In genomic region chr19:5312058-5312457, GRCh38 we compare ENCODE assay signal across 3 cellular contexts.
TF ChIP-seq lines count a peak whose summit lies in the region.

No MANE protein-coding gene starts in this region.

TF ChIP-seq in HEK293, 187 proteins besides CTCF, POLR2A, EP300 and RAD21 (continues in another document):
- TF ChIP-seq PRDM4 (tag by site-specific recombination; IDR thresholded peaks at IDR 0.05): no peak
- no peak for TF ChIP-seq HIC1 (tag by site-specific recombination; IDR thresholded peaks at IDR 0.05)
- TF ChIP-seq ZNF266 (tag by site-specific recombination; IDR thresholded peaks at IDR 0.05; ENCODE audit: low read depth): no peak
- TF ChIP-seq ZSCAN23 (tag by site-specific recombination; IDR thresholded peaks at IDR 0.05): no peak
- no peak for TF ChIP-seq ZNF626 (tag by site-specific recombination; IDR thresholded peaks at IDR 0.05)
- peak; percentile 93 for TF ChIP-seq ZNF280D (tag by site-specific recombination; IDR thresholded peaks at IDR 0.05)
- 0 out of 2 replicates have a peak, but pooled peaks have one; percentile 11 for TF ChIP-seq ZNF623 (tag by site-specific recombination; IDR thresholded peaks at IDR 0.05)
- TF ChIP-seq ZNF324 (tag by site-specific recombination; IDR thresholded peaks at IDR 0.05): no peak
- TF ChIP-seq SP3 (tag by site-specific recombination; IDR thresholded peaks at IDR 0.05): no peak
- no peak for TF ChIP-seq ZNF548 (tag by site-specific recombination; IDR thresholded peaks at IDR 0.05)

TF ChIP-seq in WTC11, 78 proteins besides CTCF, POLR2A, EP300 and RAD21 (continued from another document):
- peak; percentile 82 for TF ChIP-seq GTF2I (CRISPR knock-in tag; conservative IDR thresholded peaks at IDR 0.05)
TF ChIP-seq in WTC11: peak in this region for 1.

TF ChIP-seq in H1, 55 proteins besides CTCF, POLR2A, EP300 and RAD21 (continued from another document):
- TF ChIP-seq GABPA (IDR thresholded peaks at IDR 0.05; ENCODE audit: borderline replicate concordance, insufficient read depth, low read length): no peak
- TF ChIP-seq HDAC2 (IDR thresholded peaks at IDR 0.05; ENCODE audit: borderline replicate concordance in 1 of 2, low read depth in 2 of 2, low read length in 2 of 2): 0 out of 4 replicates have a peak, but pooled peaks of 1 of the 2 experiments have one; percentile 36
- no peak for TF ChIP-seq YY1 (IDR thresholded peaks at IDR 0.05; ENCODE audit: low read depth, low read length)
- TF ChIP-seq SIX5 (IDR thresholded peaks at IDR 0.05; ENCODE audit: low read depth, low read length): no peak
- TF ChIP-seq KDM1A (IDR thresholded peaks at IDR 0.05; ENCODE audit: borderline replicate concordance, low read length): peak; percentile 91
- TF ChIP-seq TAF1 (IDR thresholded peaks at IDR 0.05; ENCODE audit: low read depth, low read length): no peak
- TF ChIP-seq JUN (IDR thresholded peaks at IDR 0.05; ENCODE audit: low read depth, low read length): no peak
- TF ChIP-seq NANOG (IDR thresholded peaks at IDR 0.05; ENCODE audit: insufficient read depth, low read depth, low read length, poor library complexity, severe bottlenecking): no peak
- no peak for TF ChIP-seq RBBP5 (IDR thresholded peaks at IDR 0.05; ENCODE audit: borderline replicate concordance, low read depth, low read length)
- no peak for TF ChIP-seq BCL11A (IDR thresholded peaks at IDR 0.05; ENCODE audit: low read depth in 2 of 2, low read length in 2 of 2)
- no peak for TF ChIP-seq KDM4A (IDR thresholded peaks at IDR 0.05; ENCODE audit: low read depth, low read length, severe bottlenecking)
- TF ChIP-seq TBP (IDR thresholded peaks at IDR 0.05; ENCODE audit: low read depth, low read length): no peak
- TF ChIP-seq CREB1 (IDR thresholded peaks at IDR 0.05): no peak
